In genomic region chr4:158461336-158461735, GRCh38 we compare ENCODE assay signal across 25 cellular contexts.
"Had no signal": no experiment of that assay in that cellular context is flagged by ENCODE, and none has a peak within 500 bp of the region (broad histone marks: within the 10 kb centered on the region; RNA-seq: fewer than 3 reads in every experiment).

No MANE protein-coding gene starts in this region.

- DNase-seq: activated CD4-positive, alpha-beta T cell treated with anti-CD3 and anti-CD28 coated beads for 4 hours; activated CD8-positive, alpha-beta memory T cell treated with anti-CD3 and anti-CD28 coated beads, Interleukin-2, amount 50 U/mL, for 4 hours; activated CD8-positive, alpha-beta T cell treated with anti-CD3 and anti-CD28 coated beads for 36 hours; activated naive CD4-positive, alpha-beta T cell treated with anti-CD3 and anti-CD28 coated beads, Interleukin-2, amount 50 U/mL, for 16 hours; activated naive CD8-positive, alpha-beta T cell treated with anti-CD3 and anti-CD28 coated beads, Interleukin-2, amount 10 ng/mL, durations not matched to agents 7 days and 5 days; activated T-cell treated with anti-CD3 and anti-CD28 coated beads, Interleukin-2, amount 50 U/mL, for 72 hours; adrenal gland; anterior cingulate cortex; Kasumi-1; KBM-7; NCI-H1092; NCI-H1417 treated with DMSO at 0.1 percent for 48 hours; NCI-H1694 treated with DMSO at 0.1 percent for 48 hours; NCI-H2029 treated with DMSO at 0.1 percent for 48 hours; NCI-H345; NCI-H510A; NCI-H526 treated with DMSO at 0.1 percent for 48 hours; NK-92 treated with Interleukin-12 subunit alpha and Interleukin-12 subunit beta, amount 100 ng/mL, for 24 hours; OCI-M1; RPMI8226; SHP77 treated with DMSO at 0.1 percent for 48 hours had no signal

- H3K9me3 ChIP-seq: adrenal gland had no signal

- H3K27me3 Mint-ChIP-seq: activated CD8-positive, alpha-beta T cell treated with anti-CD3 and anti-CD28 coated beads for 36 hours; central memory CD8-positive, alpha-beta T cell had no signal

- H3K4me3 ChIP-seq: adrenal gland had no signal

- H3K4me1 Mint-ChIP-seq: activated naive CD8-positive, alpha-beta T cell treated with anti-CD3 and anti-CD28 coated beads, Interleukin-2, amount 10 ng/mL, durations not matched to agents 7 days and 5 days; central memory CD8-positive, alpha-beta T cell had no signal

- H3K4me1 ChIP-seq: adrenal gland had no signal

- H3K27me3 ChIP-seq: adrenal gland had no signal

- H3K36me3 ChIP-seq: adrenal gland had no signal

- H3K27ac ChIP-seq: adrenal gland had no signal

- H3K9me3 Mint-ChIP-seq: activated CD8-positive, alpha-beta T cell treated with anti-CD3 and anti-CD28 coated beads for 36 hours; activated naive CD8-positive, alpha-beta T cell treated with anti-CD3 and anti-CD28 coated beads, Interleukin-2, amount 10 ng/mL, durations not matched to agents 7 days and 5 days; activated T-cell treated with anti-CD3 and anti-CD28 coated beads, Interleukin-2, amount 50 U/mL, for 72 hours; T-helper 1 cell treated with Interleukin-12 subunit alpha and Interleukin-12 subunit beta and Interleukin-4 antibody, amounts not matched to agents 30 μg/mL and 1 μg/mL, for 36 hours had no signal

- H3K27ac Mint-ChIP-seq: activated CD8-positive, alpha-beta T cell treated with anti-CD3 and anti-CD28 coated beads for 36 hours; activated naive CD8-positive, alpha-beta T cell treated with anti-CD3 and anti-CD28 coated beads, Interleukin-2, amount 10 ng/mL, durations not matched to agents 7 days and 5 days; activated T-cell treated with anti-CD3 and anti-CD28 coated beads, Interleukin-2, amount 50 U/mL, for 72 hours; T-helper 1 cell treated with Interleukin-12 subunit alpha and Interleukin-12 subunit beta and Interleukin-4 antibody, amounts not matched to agents 30 μg/mL and 1 μg/mL, for 36 hours had no signal

- H3K4me3 Mint-ChIP-seq: activated CD8-positive, alpha-beta T cell treated with anti-CD3 and anti-CD28 coated beads for 36 hours; activated naive CD8-positive, alpha-beta T cell treated with anti-CD3 and anti-CD28 coated beads, Interleukin-2, amount 10 ng/mL, durations not matched to agents 7 days and 5 days; activated T-cell treated with anti-CD3 and anti-CD28 coated beads, Interleukin-2, amount 50 U/mL, for 72 hours; central memory CD8-positive, alpha-beta T cell; T-helper 1 cell treated with Interleukin-12 subunit alpha and Interleukin-12 subunit beta and Interleukin-4 antibody, amounts not matched to agents 30 μg/mL and 1 μg/mL, for 36 hours had no signal

- ATAC-seq: activated CD4-positive, CD25-positive, alpha-beta regulatory T cell treated with anti-CD3 and anti-CD28 coated beads, Interleukin-2, amount 50 U/mL, for 24 hours; activated CD8-positive, alpha-beta T cell treated with anti-CD3 and anti-CD28 coated beads for 36 hours; activated T-cell treated with anti-CD3 and anti-CD28 coated beads, Interleukin-2, amount 50 U/mL, for 72 hours; Panc1 had no signal

- H3K36me3 Mint-ChIP-seq: activated naive CD8-positive, alpha-beta T cell treated with anti-CD3 and anti-CD28 coated beads, Interleukin-2, amount 10 ng/mL, durations not matched to agents 7 days and 5 days had no signal
